ENCODE assay signal across 8 cellular contexts in the genomic region with DNA sequence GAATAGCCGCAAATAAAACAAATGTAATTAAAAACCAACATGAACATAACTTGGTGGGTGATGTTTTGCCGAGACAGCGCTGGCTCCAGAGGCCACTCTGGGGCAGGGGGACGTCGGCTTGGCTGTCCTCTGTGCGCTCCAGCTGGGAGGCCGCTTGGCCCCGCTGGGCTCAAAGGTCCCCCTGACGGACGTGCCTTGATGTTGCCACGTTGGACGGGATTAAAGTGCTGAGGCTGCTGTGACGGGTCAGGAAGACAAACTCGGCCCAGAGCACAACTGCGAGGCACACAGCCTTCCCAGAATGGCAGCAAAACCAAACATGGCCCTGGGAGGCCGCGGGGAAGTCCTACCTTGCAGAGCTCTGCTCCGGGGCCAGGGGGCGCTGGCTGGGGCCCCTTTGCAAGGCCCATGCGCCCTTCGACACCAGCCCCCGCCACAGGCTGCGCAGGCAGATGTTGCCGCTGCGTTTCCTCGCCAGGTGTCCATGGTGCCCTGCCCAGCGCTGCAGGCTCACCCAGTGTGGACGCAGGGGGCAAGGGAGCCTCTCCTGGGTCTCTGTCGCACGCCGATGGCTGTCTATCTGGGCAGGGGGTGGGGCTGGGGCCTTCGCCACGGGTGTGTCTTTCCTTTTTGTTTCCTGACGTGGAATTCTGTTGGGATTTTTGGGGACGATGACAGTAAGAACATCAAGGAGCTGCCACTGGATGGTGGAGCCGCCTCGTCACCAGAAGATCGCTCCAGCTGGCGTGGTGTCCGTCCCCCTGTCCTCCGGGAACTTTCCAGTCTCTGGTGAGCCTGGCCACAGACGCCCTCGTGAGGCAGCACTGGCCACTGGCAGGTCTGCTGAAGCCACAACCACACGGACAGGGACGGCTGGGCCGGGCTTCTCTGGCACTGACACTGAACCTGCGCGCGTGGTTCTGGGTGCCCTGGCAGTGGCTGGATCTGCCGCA.
A peak's percentile ranks its signal among the peaks of the same experiment; 100 is the strongest.
DNase-seq lines count a peak whose midpoint lies in the region; ATAC-seq and TF ChIP-seq lines count a peak whose summit lies in the region.

No MANE protein-coding gene starts in this region.

- peak; percentile 69 for ATAC-seq in esophagus mucosa
- peak; percentile 90 for ATAC-seq in mucosa of descending colon
- no peak for ATAC-seq in HG02970 (IDR thresholded peaks at IDR 0.05; ENCODE audit: low FRiP score, unreplicated experiment)

- in situ Hi-C loops in GM13977 (cut with MboI; ENCODE audit: low pct_unique_long_range_greater_than_20kb, low sequenced_read_pairs, unreplicated experiment) = no loop called here

- no peaks in the 10 kb centered on the region for H3K36me3 ChIP-seq in mucosa of descending colon (ENCODE audit: low read depth)
- no peaks in the 10 kb centered on the region for H3K36me3 ChIP-seq in tibial artery

- H3K27me3 ChIP-seq in AG04450 (ENCODE audit: control insufficient read depth, insufficient read depth, low read length) = no peaks in the 10 kb centered on the region
- no peaks in the 10 kb centered on the region for H3K27me3 ChIP-seq in tibial artery

- H3K4me1 ChIP-seq in mucosa of descending colon (ENCODE audit: low read depth) (peaks cover 12% of the 10 kb centered on the region), tibial artery (peaks cover 0 to 28% (median 15%) of the 10 kb centered on the region in 4 donors)

- TF ChIP-seq CTCF in AG04450 (IDR thresholded peaks at IDR 0.05; ENCODE audit: low read depth, low read length) (peak; percentile 75), GM13977 (IDR thresholded peaks at IDR 0.05; ENCODE audit: extremely low read depth, insufficient read depth, missing control alignments) (peak; percentile 40), mucosa of descending colon (IDR thresholded peaks at IDR 0.05) (no peak), tibial artery (IDR thresholded peaks at IDR 0.05) (peak; percentile 69 to 72)

- H3K4me3 ChIP-seq in AG04450 (ENCODE audit: low read depth, low read length) (peak overlapping the region; percentile 36; the same call in 1 of the 2 replicates), mucosa of descending colon (no peak overlapping the region), tibial artery (peak overlapping the region; percentile 34 to 47)

- H3K27ac ChIP-seq in AG04450 (ENCODE audit: low read depth, low read length) (peak overlapping the region; percentile 11), tibial artery (no peak overlapping the region)

- POLR2A ChIA-PET in AG04450 (lab: Yijun Ruan, JAX) = no interaction called here

- DNase-seq in AG04450 (ENCODE audit: low read depth, low spot score) (peak; percentile 20), GM13977 (ENCODE audit: low spot score) (no peak), UCSD-AML1 (lab: John Stamatoyannopoulos, UW; ENCODE audit: unreplicated experiment) (peak; percentile 62), mucosa of descending colon (peak; percentile 75 to 80 (median 79)), tibial artery (peak; percentile 66 to 81), SIG-M5 treated with dmso at 0.1 percent for 504 hours (lab: John Stamatoyannopoulos, UW; ENCODE audit: unreplicated experiment) (no peak)

- intact Hi-C loops in mucosa of descending colon (cut with DNase I, micrococcal nuclease) = no loop called here
- intact Hi-C loops in tibial artery (cut with DNase I; ENCODE audit: low total_unique reads) = loop anchor here (5.0 kb wide), 2 partner anchors 97 to 277 kb away; no protein-coding TSS in a partner anchor

- CTCF ChIA-PET in AG04450 (lab: Charles Lee) = interaction anchor here (0.6 to 1.6 kb wide), 7 partner anchors 24 to 607 kb away, joined by 3 to 9 read pairs (median 4); a partner anchor contains a TSS

- peaks cover 3% of the 10 kb centered on the region; the same call in 1 of the 2 replicates for H3K9me3 ChIP-seq in AG04450 (ENCODE audit: control insufficient read depth, insufficient read depth, low read length)
- H3K9me3 ChIP-seq in mucosa of descending colon = no peaks in the 10 kb centered on the region
- no peaks in the 10 kb centered on the region for H3K9me3 ChIP-seq in tibial artery

Comparison
In these comparisons a context has a peak if more than half of its experiments do, and no peak if none do; other contexts are left out.
1. DNase-seq: peak in AG04450 (single experiment), UCSD-AML1 (single experiment), mucosa of descending colon (3 of 3) and tibial artery (2 of 2); none in GM13977 (single experiment) and SIG-M5 treated with dmso at 0.1 percent for 504 hours (single experiment).